ENCODE assay signal across 26 cellular contexts in genomic region chr13:70505809-70506208, GRCh38.
A peak's percentile ranks its signal among the peaks of the same experiment; 100 is the strongest.
DNase-seq lines count a peak whose midpoint lies in the region; ATAC-seq and TF ChIP-seq lines count a peak whose summit lies in the region.
"Had no signal": no experiment of that assay in that cellular context is flagged by ENCODE, and none has a peak within 500 bp of the region (broad histone marks: within the 10 kb centered on the region; RNA-seq: fewer than 3 reads in every experiment).

No MANE protein-coding gene starts in this region.

- peak; percentile 15 for DNase-seq in ELF-1 (ENCODE audit: low read depth, low spot score)
- DNase-seq in PC-9 = peak in 1 of 2 experiments; percentile 76
- DNase-seq in left lobe of liver (ENCODE audit: low spot score) = no peak
- DNase-seq in SJCRH30 = no peak
- no peak for DNase-seq in GM03348 (ENCODE audit: low spot score)
- DNase-seq: CD4-positive, CD25-positive, alpha-beta regulatory T cell; DMS53; H9; IMR-90; KG1; MM.1S; NCI-H1417; NCI-H1694; NCI-H2029 treated with DMSO at 0.1 percent for 48 hours; NCI-H2171; NCI-H226; NCI-H510A; NCI-H69; SHP77 treated with DMSO at 0.1 percent for 48 hours; T-cell had no signal

- H3K79me2 ChIP-seq in PC-9 (ENCODE audit: low read depth) (no peaks in the 10 kb centered on the region), parathyroid adenoma (no peaks in the 10 kb centered on the region)

- intact Hi-C loops in PC-9 (cut with micrococcal nuclease; ENCODE audit: unreplicated experiment) = no loop called here

- H3K4me3 ChIP-seq in PC-9 (no peak overlapping the region), parathyroid adenoma (ENCODE audit: low read depth, low read length) (no peak overlapping the region), SJCRH30 (no peak overlapping the region)
- H3K4me3 ChIP-seq: BLaER1, GM12878 had no signal

- H3K9ac ChIP-seq in parathyroid adenoma = no peak overlapping the region
- H3K9ac ChIP-seq: BLaER1 had no signal

- no peaks in the 10 kb centered on the region for H3K4me1 ChIP-seq in PC-9 (replicated peaks; ENCODE audit: insufficient read depth)
- no peaks in the 10 kb centered on the region for H3K4me1 ChIP-seq in parathyroid adenoma
- no peaks in the 10 kb centered on the region for H3K4me1 ChIP-seq in SJCRH30
- H3K4me1 ChIP-seq: BLaER1 had no signal

- H3F3A ChIP-seq in PC-9 (ENCODE audit: insufficient read depth, low read depth) = no peaks in the 10 kb centered on the region

- H4K20me1 ChIP-seq in PC-9 (ENCODE audit: insufficient read depth) = no peaks in the 10 kb centered on the region
- H4K20me1 ChIP-seq: BLaER1 had no signal

- H3K27ac ChIP-seq in PC-9 (peak overlapping the region; percentile 61), parathyroid adenoma (no peak overlapping the region), SJCRH30 (no peak overlapping the region)
- H3K27ac ChIP-seq: BLaER1 had no signal

- CTCF ChIA-PET in PC-9 (lab: Charles Lee) = no interaction called here

- H2AFZ ChIP-seq in PC-9 = 0 out of 2 replicates have a peak overlapping the region, but pooled peaks have one; percentile 45
- no peak overlapping the region for H2AFZ ChIP-seq in parathyroid adenoma

- peak; percentile 55 for ATAC-seq in left lobe of liver
- no peak for ATAC-seq in HG02678 (IDR thresholded peaks at IDR 0.05; ENCODE audit: unreplicated experiment)
- ATAC-seq: GM12878, Panc1, SK-N-SH treated with all-trans-retinoic acid at 6 μM for 48 hours, T-cell had no signal

- POLR2A ChIA-PET in PC-9 (lab: Charles Lee; ENCODE audit: unreplicated experiment) = no interaction called here

- no TSS peak for BruUV-seq in PC-9 (replicated peaks; lab: Mats Ljungman, UMichigan)

- TF ChIP-seq CTCF in PC-9 (conservative IDR thresholded peaks at IDR 0.05) = no peak
- TF ChIP-seq CTCF in parathyroid adenoma (IDR thresholded peaks at IDR 0.05) = no peak

- H3K9me3 ChIP-seq in PC-9 (ENCODE audit: insufficient read depth, low read depth) = no peaks in the 10 kb centered on the region
- no peaks in the 10 kb centered on the region for H3K9me3 ChIP-seq in parathyroid adenoma (ENCODE audit: control insufficient read depth, low read length)
- H3K9me3 ChIP-seq in SJCRH30 (replicated peaks) = no peaks in the 10 kb centered on the region
- H3K9me3 ChIP-seq: BLaER1 had no signal

- no peaks in the 10 kb centered on the region for H3K9me2 ChIP-seq in PC-9 (ENCODE audit: insufficient read depth)

- no peak overlapping the region for H3K4me2 ChIP-seq in PC-9
- H3K4me2 ChIP-seq in parathyroid adenoma (ENCODE audit: low read length) = peak overlapping the region; percentile 52
- H3K4me2 ChIP-seq: BLaER1 had no signal

- H3K36me3 ChIP-seq in PC-9 (ENCODE audit: low read depth) = no peaks in the 10 kb centered on the region
- H3K36me3 ChIP-seq in parathyroid adenoma (ENCODE audit: control insufficient read depth, insufficient read depth, low read length) = no peaks in the 10 kb centered on the region
- no peaks in the 10 kb centered on the region for H3K36me3 ChIP-seq in SJCRH30
- H3K36me3 ChIP-seq: BLaER1 had no signal

- H3K27me3 ChIP-seq in PC-9 (ENCODE audit: insufficient read depth, low read depth) = no peaks in the 10 kb centered on the region
- H3K27me3 ChIP-seq in parathyroid adenoma (ENCODE audit: control insufficient read depth, insufficient read depth, low read length) = no peaks in the 10 kb centered on the region
- H3K27me3 ChIP-seq in SJCRH30 = no peaks in the 10 kb centered on the region
- H3K27me3 ChIP-seq: BLaER1 had no signal
